In genomic region chr12:49109631-49110172, GRCh38 we compare ENCODE assay signal across 8 cellular contexts. TPM values are rescaled to one million over a fixed set of nuclear protein-coding genes. Genes with fewer than 3 reads are reported as not detected.
DNase-seq lines count a peak whose midpoint lies in the region; ATAC-seq, FAIRE-seq and TF ChIP-seq lines count a peak whose summit lies in the region.

No MANE protein-coding gene starts in this region.

- FAIRE-seq in A549 (lab: Jason Lieb, UNC): no peak

- peak overlapping the region; percentile 73 for H3K4me2 ChIP-seq in A549

- no peak for TF ChIP-seq POLR2A in A549 (IDR thresholded peaks at IDR 0.05; ENCODE audit: low read length)

- CTCF ChIA-PET in A549 (lab: Yijun Ruan, JAX): interaction anchor here (0.6 to 18.9 kb wide), 10 partner anchors 8 to 139 kb away, joined by 3 to 159 read pairs (median 8); partner anchors contain the start of genes DHH and TUBA1B

- TF ChIP-seq CTCF in A549 (IDR thresholded peaks at IDR 0.05): no peak
- no peak for TF ChIP-seq CTCF in choroid plexus epithelial cell (conservative IDR thresholded peaks at IDR 0.05; ENCODE audit: low read depth, low read length)

- no peaks in the 10 kb centered on the region for H3K36me3 ChIP-seq in mucosa of stomach (ENCODE audit: control insufficient read depth, insufficient read depth, low read length)

- in situ Hi-C loops in KBM-7 (cut with MboI; ENCODE audit: low pct_unique_long_range_greater_than_20kb, low sequenced_read_pairs): no loop called here

- 38% methylated on average over 10 of the region's 10 CpGs for WGBS in A549 (ENCODE audit: missing lambda C conversion rate)

- POLR2A ChIA-PET in A549 (lab: Yijun Ruan, JAX): interaction anchor here (0.5 to 3.4 kb wide), 6 partner anchors 9 to 79 kb away, joined by 3 to 39 read pairs (median 10); partner anchors contain the start of genes TUBA1A and TUBA1B

- DNase-seq in A549 (ENCODE audit: low read depth in 1 of 2, low spot score in 1 of 2): no peak
- DNase-seq in KBM-7: peak; percentile 12
- DNase-seq in choroid plexus epithelial cell (ENCODE audit: low read depth): no peak
- no peak for DNase-seq in pons (ENCODE audit: low spot score)
- no peak for DNase-seq in NCI-H1105 (lab: John Stamatoyannopoulos, UW)

- TF ChIP-seq EP300 in A549 (IDR thresholded peaks at IDR 0.05): no peak

- no peaks in the 10 kb centered on the region for H3K27me3 ChIP-seq in mucosa of stomach (ENCODE audit: control insufficient read depth, insufficient read depth, low read length)

- ATAC-seq in A549 (peak in 1 of 2 experiments; percentile 9; a peak in 3 of 6 replicates), HG02678 (IDR thresholded peaks at IDR 0.05; ENCODE audit: unreplicated experiment) (no peak), HG03159 (IDR thresholded peaks at IDR 0.05; ENCODE audit: unreplicated experiment) (no peak)

- peak overlapping the region; percentile 79 to 93 for H3K27ac ChIP-seq in A549

- peak overlapping the region; percentile 95 for H3K9ac ChIP-seq in mucosa of stomach (ENCODE audit: low read length)

- H3K4me1 ChIP-seq in A549 (peaks cover 15% of the 10 kb centered on the region), mucosa of stomach (ENCODE audit: control insufficient read depth, insufficient read depth, low read length) (peaks cover 23% of the 10 kb centered on the region)

- no peaks in the 10 kb centered on the region for H3K9me3 ChIP-seq in A549
- H3K9me3 ChIP-seq in mucosa of stomach (ENCODE audit: control insufficient read depth, low read length): no peaks in the 10 kb centered on the region

- TF ChIP-seq RAD21 in A549 (conservative IDR thresholded peaks at IDR 0.05 in 1 of 2, IDR thresholded peaks at IDR 0.05 in 1 of 2): no peak

- peak overlapping the region; percentile 89 for H3K4me3 ChIP-seq in A549
- H3K4me3 ChIP-seq in choroid plexus epithelial cell (ENCODE audit: low read depth, low read length): peak overlapping the region; percentile 88
- H3K4me3 ChIP-seq in mucosa of stomach (ENCODE audit: low read length): peak overlapping the region; percentile 5

TF ChIP-seq in A549, 52 proteins besides CTCF, POLR2A, EP300 and RAD21:
- TF ChIP-seq HEYL (CRISPR knock-in tag; IDR thresholded peaks at IDR 0.05) (no peak), CEBPB (IDR thresholded peaks at IDR 0.05) (no peak), CBX2 (IDR thresholded peaks at IDR 0.05; ENCODE audit: borderline replicate concordance, low read depth) (no peak), HES2 (IDR thresholded peaks at IDR 0.05) (no peak), NPAS2 (CRISPR knock-in tag; IDR thresholded peaks at IDR 0.05; ENCODE audit: borderline replicate concordance) (no peak), FOXS1 (CRISPR knock-in tag; IDR thresholded peaks at IDR 0.05) (no peak), NR3C1 (IDR thresholded peaks at IDR 0.05) (no peak), ZFP36 (IDR thresholded peaks at IDR 0.05; ENCODE audit: borderline replicate concordance, partially characterized antibody) (no peak), BHLHE40 (IDR thresholded peaks at IDR 0.05; ENCODE audit: low read depth, low read length) (no peak), ZC3H11A (IDR thresholded peaks at IDR 0.05) (no peak), ZNF302 (CRISPR knock-in tag; IDR thresholded peaks at IDR 0.05) (no peak), RCOR1 (IDR thresholded peaks at IDR 0.05; ENCODE audit: low read depth, low read length) (no peak)
- TF ChIP-seq, protein P1, sequence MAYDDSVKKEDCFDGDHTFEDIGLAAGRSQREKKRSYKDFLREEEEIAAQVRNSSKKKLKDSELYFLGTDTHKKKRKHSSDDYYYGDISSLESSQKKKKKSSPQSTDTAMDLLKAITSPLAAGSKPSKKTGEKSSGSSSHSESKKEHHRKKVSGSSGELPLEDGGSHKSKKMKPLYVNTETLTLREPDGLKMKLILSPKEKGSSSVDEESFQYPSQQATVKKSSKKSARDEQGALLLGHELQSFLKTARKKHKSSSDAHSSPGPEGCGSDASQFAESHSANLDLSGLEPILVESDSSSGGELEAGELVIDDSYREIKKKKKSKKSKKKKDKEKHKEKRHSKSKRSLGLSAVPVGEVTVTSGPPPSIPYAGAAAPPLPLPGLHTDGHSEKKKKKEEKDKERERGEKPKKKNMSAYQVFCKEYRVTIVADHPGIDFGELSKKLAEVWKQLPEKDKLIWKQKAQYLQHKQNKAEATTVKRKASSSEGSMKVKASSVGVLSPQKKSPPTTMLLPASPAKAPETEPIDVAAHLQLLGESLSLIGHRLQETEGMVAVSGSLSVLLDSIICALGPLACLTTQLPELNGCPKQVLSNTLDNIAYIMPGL (CRISPR knock-in tag; IDR thresholded peaks at IDR 0.05; ENCODE audit: borderline replicate concordance): no peak

RNA-seq across cellular contexts. Expression of gene LMBR1L, which starts 0.9 kb away (rescaled TPM):
- 25.1 and 35.7 TPM in 2 replicates for polyA plus RNA-seq in A549 (2011; rRNA removed)
- polyA plus RNA-seq in A549 (2012; cell fraction: cytosol; rRNA removed): 22.0 and 24.7 TPM in 2 replicates
- 64.9 and 69.6 TPM in 2 replicates for polyA plus RNA-seq in A549 (2012; cell fraction: nucleus; rRNA removed)
- 12.9 to 20.0 TPM (median 16.7 TPM) in 3 replicates for polyA plus RNA-seq in A549 (2017; fragmentation: RNase III; extraction: RNeasy Plus Mini Kit Qiagen cat#74134 plus additional on column Dnase treatment)
- polyA minus RNA-seq in A549 (2011; rRNA and poly(A)+ RNA removed): 51.5 and 62.8 TPM in 2 replicates

RNA-seq across cellular contexts. Expression of gene DHH, which starts 15.1 kb away (rescaled TPM):
- polyA plus RNA-seq in A549 (2011; rRNA removed) (not detected in 2 replicates), A549 (2017; fragmentation: RNase III; extraction: RNeasy Plus Mini Kit Qiagen cat#74134 plus additional on column Dnase treatment) (not detected in 3 replicates)
- 0.03 TPM in 1 of 2 replicates, not detected in the other for polyA plus RNA-seq in A549 (2012; cell fraction: cytosol; rRNA removed)
- polyA plus RNA-seq in A549 (2012; cell fraction: nucleus; rRNA removed): 0.06 and 0.12 TPM in 2 replicates
- polyA minus RNA-seq in A549 (2011; rRNA and poly(A)+ RNA removed): not detected in 2 replicates

RNA-seq across cellular contexts. Expression of gene TUBA1B, which starts 21.5 kb away (rescaled TPM):
- polyA plus RNA-seq in A549 (2011; rRNA removed) (2,708 and 2,745 TPM in 2 replicates), A549 (2017; fragmentation: RNase III; extraction: RNeasy Plus Mini Kit Qiagen cat#74134 plus additional on column Dnase treatment) (2,367 to 2,820 TPM (median 2,590 TPM) in 3 replicates)
- 5,875 and 6,626 TPM in 2 replicates for polyA plus RNA-seq in A549 (2012; cell fraction: cytosol; rRNA removed)
- 4,024 and 4,599 TPM in 2 replicates for polyA plus RNA-seq in A549 (2012; cell fraction: nucleus; rRNA removed)
- 2,915 and 3,348 TPM in 2 replicates for polyA minus RNA-seq in A549 (2011; rRNA and poly(A)+ RNA removed)

RNA-seq across cellular contexts. Expression of gene RHEBL1, which starts 39.9 kb away (rescaled TPM):
- 4.0 TPM in 2 replicates for polyA plus RNA-seq in A549 (2011; rRNA removed)
- 3.6 and 4.9 TPM in 2 replicates for polyA plus RNA-seq in A549 (2012; cell fraction: cytosol; rRNA removed)
- polyA plus RNA-seq in A549 (2012; cell fraction: nucleus; rRNA removed): 3.9 TPM in 2 replicates
- polyA plus RNA-seq in A549 (2017; fragmentation: RNase III; extraction: RNeasy Plus Mini Kit Qiagen cat#74134 plus additional on column Dnase treatment): 1.8 to 2.4 TPM (median 2.1 TPM) in 3 replicates
- polyA minus RNA-seq in A549 (2011; rRNA and poly(A)+ RNA removed): 3.8 and 4.9 TPM in 2 replicates

RNA-seq across cellular contexts. Expression of gene KMT2D, which starts 49.1 kb away (rescaled TPM):
- polyA plus RNA-seq in A549 (2011; rRNA removed): 17.6 and 21.4 TPM in 2 replicates
- polyA plus RNA-seq in A549 (2012; cell fraction: cytosol; rRNA removed): 31.0 and 32.3 TPM in 2 replicates
- polyA plus RNA-seq in A549 (2012; cell fraction: nucleus; rRNA removed): 88.5 and 94.2 TPM in 2 replicates
- 20.0 to 24.8 TPM (median 20.8 TPM) in 3 replicates for polyA plus RNA-seq in A549 (2017; fragmentation: RNase III; extraction: RNeasy Plus Mini Kit Qiagen cat#74134 plus additional on column Dnase treatment)
- polyA minus RNA-seq in A549 (2011; rRNA and poly(A)+ RNA removed): 45.9 and 46.2 TPM in 2 replicates

Comparison
In these comparisons a context has a peak if more than half of its experiments do, and no peak if none do; other contexts are left out.
1. H3K4me3 ChIP-seq: peak in every context shown above with its lines; median percentile 89 in A549; 88 in choroid plexus epithelial cell; 5 in mucosa of stomach.